In the genomic region with DNA sequence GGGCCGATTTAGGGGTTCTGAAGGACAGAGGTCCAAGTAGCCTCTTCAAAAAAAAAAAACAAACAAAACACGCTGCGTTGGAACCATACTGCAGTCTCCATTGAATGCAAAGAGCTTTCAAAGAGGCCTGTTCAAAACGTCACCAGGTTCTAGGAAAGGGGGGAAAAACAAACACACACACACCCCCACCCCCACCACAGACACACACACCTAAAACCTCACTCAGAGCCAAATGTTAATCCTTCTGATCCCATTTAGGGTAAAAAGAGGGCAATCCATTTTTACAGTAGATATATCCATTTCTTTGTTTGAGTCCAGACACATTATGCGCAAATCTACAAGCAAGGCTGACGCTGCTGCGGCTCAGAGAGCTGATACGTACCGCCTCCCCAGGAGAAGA, we compare ENCODE assay signal across 8 cellular contexts. TPM values are rescaled to one million over a fixed set of nuclear protein-coding genes. Genes with fewer than 3 reads are reported as not detected.
DNase-seq lines count a peak whose midpoint lies in the region; ATAC-seq and TF ChIP-seq lines count a peak whose summit lies in the region.

No MANE protein-coding gene starts in this region.

- no peaks in the 10 kb centered on the region for H3K27me3 Mint-ChIP-seq in activated T-cell treated with anti-CD3 and anti-CD28 coated beads, Interleukin-2, amount 50 U/mL, for 4 hours (ENCODE audit: low read depth)
- H3K27me3 Mint-ChIP-seq in activated B cell treated with CpG ODN at 0.5 μM for 24 hours = no peaks in the 10 kb centered on the region

- no peak for ATAC-seq in activated T-cell treated with anti-CD3 and anti-CD28 coated beads, Interleukin-2, amount 50 U/mL, for 4 hours
- ATAC-seq in activated B cell treated with CpG ODN at 0.5 μM for 24 hours (ENCODE audit: low read depth) = no peak
- ATAC-seq in HG02588 (IDR thresholded peaks at IDR 0.05; ENCODE audit: unreplicated experiment) = no peak

- CTCF ChIA-PET in activated B cell treated with CpG ODN at 0.5 μM for 24 hours (lab: Charles Lee) = interaction anchor here (1.0 kb wide), 1 partner anchor 15 kb away, joined by 3 read pairs; no protein-coding TSS in a partner anchor

- H3K36me3 ChIP-seq in hepatocyte (replicated peaks; ENCODE audit: insufficient read depth, low read depth) (no peaks in the 10 kb centered on the region), tibial artery (no peaks in the 10 kb centered on the region)

- H3K9me3 ChIP-seq in hepatocyte (ENCODE audit: low read depth) (no peaks in the 10 kb centered on the region), tibial artery (no peaks in the 10 kb centered on the region)

- peak overlapping the region; percentile 96 for H3K4me3 Mint-ChIP-seq in activated T-cell treated with anti-CD3 and anti-CD28 coated beads, Interleukin-2, amount 50 U/mL, for 4 hours
- H3K4me3 Mint-ChIP-seq in activated B cell treated with CpG ODN at 0.5 μM for 24 hours = peak overlapping the region; percentile 90

- H3K9me2 ChIP-seq in hepatocyte (replicated peaks; ENCODE audit: insufficient read depth) = no peaks in the 10 kb centered on the region

- H3K27me3 ChIP-seq in hepatocyte = no peaks in the 10 kb centered on the region
- no peaks in the 10 kb centered on the region for H3K27me3 ChIP-seq in tibial artery

- H3K27ac ChIP-seq in hepatocyte = no peak overlapping the region
- peak overlapping the region; percentile 86 to 93 for H3K27ac ChIP-seq in tibial artery

- TF ChIP-seq CTCF in activated B cell treated with CpG ODN at 0.5 μM for 24 hours (IDR thresholded peaks at IDR 0.05) (no peak), hepatocyte (IDR thresholded peaks at IDR 0.05; ENCODE audit: poor library complexity) (no peak), tibial artery (IDR thresholded peaks at IDR 0.05) (no peak)

- H4K20me1 ChIP-seq in hepatocyte (ENCODE audit: insufficient read depth, poor library complexity, severe bottlenecking) = peaks cover 4% of the 10 kb centered on the region

- peak overlapping the region; percentile 46 for H3K4me3 ChIP-seq in hepatocyte
- peak overlapping the region; percentile 86 to 88 for H3K4me3 ChIP-seq in tibial artery

- H3K4me1 Mint-ChIP-seq in activated T-cell treated with anti-CD3 and anti-CD28 coated beads, Interleukin-2, amount 50 U/mL, for 4 hours (ENCODE audit: low read depth) = peaks cover 26% of the 10 kb centered on the region
- peaks cover 40% of the 10 kb centered on the region for H3K4me1 Mint-ChIP-seq in activated B cell treated with CpG ODN at 0.5 μM for 24 hours

- no peak overlapping the region for H2AFZ ChIP-seq in hepatocyte

- peaks cover 4% of the 10 kb centered on the region for H3K36me3 Mint-ChIP-seq in activated T-cell treated with anti-CD3 and anti-CD28 coated beads, Interleukin-2, amount 50 U/mL, for 4 hours (ENCODE audit: insufficient read depth)
- H3K36me3 Mint-ChIP-seq in activated B cell treated with CpG ODN at 0.5 μM for 24 hours (ENCODE audit: low read depth) = peaks cover 17% of the 10 kb centered on the region

- H3K4me1 ChIP-seq in hepatocyte (ENCODE audit: insufficient read depth) (no peaks in the 10 kb centered on the region), tibial artery (peaks cover 0 to 9% (median 1%) of the 10 kb centered on the region in 4 donors)

- DNase-seq in activated T-cell treated with anti-CD3 and anti-CD28 coated beads, Interleukin-2, amount 50 U/mL, for 4 hours = no peak
- DNase-seq in activated T-cell treated with anti-CD3 and anti-CD28 coated beads, Interleukin-2, amount 50 U/mL, for 1 hour = no peak
- DNase-seq in activated B cell treated with CpG ODN at 0.5 μM for 24 hours = no peak
- DNase-seq in hepatocyte (ENCODE audit: low spot score) = no peak
- no peak for DNase-seq in tibial artery
- no peak for DNase-seq in amniotic stem cell (lab: John Stamatoyannopoulos, UW)
- DNase-seq in stimulated activated naive CD4-positive, alpha-beta T cell treated with Interleukin-2 at 50 U/mL for 16 hours (lab: John Stamatoyannopoulos, UW) = no peak

- H3K9me3 Mint-ChIP-seq in activated T-cell treated with anti-CD3 and anti-CD28 coated beads, Interleukin-2, amount 50 U/mL, for 4 hours = no peaks in the 10 kb centered on the region
- H3K9me3 Mint-ChIP-seq in activated B cell treated with CpG ODN at 0.5 μM for 24 hours = no peaks in the 10 kb centered on the region

- peaks cover 45% of the 10 kb centered on the region for H3K79me2 ChIP-seq in hepatocyte

- WGBS in hepatocyte (ENCODE audit: low lambda C conversion rate, missing lambda C conversion rate) = 45% methylated on average over 9 of the region's 9 CpGs

- intact Hi-C loops in activated B cell treated with CpG ODN at 0.5 μM for 24 hours (cut with micrococcal nuclease) (loop anchor here (5.0 kb wide), 2 partner anchors 43 to 268 kb away; a partner anchor contains a TSS), tibial artery (cut with DNase I; ENCODE audit: low total_unique reads) (no loop called here)

- peak overlapping the region; percentile 86 for H3K27ac Mint-ChIP-seq in activated B cell treated with CpG ODN at 0.5 μM for 24 hours

- POLR2A ChIA-PET in activated B cell treated with CpG ODN at 0.5 μM for 24 hours (lab: Charles Lee) = interaction anchor here (0.7 to 4.3 kb wide), 10 partner anchors 13 to 278 kb away, joined by 3 to 48 read pairs (median 8); a partner anchor contains a TSS

- H3K4me2 ChIP-seq in hepatocyte = peak overlapping the region; percentile 83

RNA-seq across cellular contexts. Expression of a gene that starts 1.4 kb away (rescaled TPM):
- total RNA-seq in activated T-cell treated with anti-CD3 and anti-CD28 coated beads, Interleukin-2, amount 50 U/mL, for 4 hours = 10 to 100 TPM; 27.4 to 30.0 (median 28.9) TPM
- 21.5 and 22.6 TPM in 2 replicates for total RNA-seq in activated B cell treated with CpG ODN at 0.5 μM for 24 hours
- total RNA-seq in hepatocyte = 5.8 and 9.0 TPM in 2 replicates
- polyA plus RNA-seq in hepatocyte = 2.4 and 3.0 TPM in 2 replicates

RNA-seq across cellular contexts. Expression of a gene that starts 30.4 kb away (rescaled TPM):
- 10 to 100 TPM; 61.4 to 65.3 (median 64.3) TPM for total RNA-seq in activated T-cell treated with anti-CD3 and anti-CD28 coated beads, Interleukin-2, amount 50 U/mL, for 4 hours
- total RNA-seq in activated B cell treated with CpG ODN at 0.5 μM for 24 hours (65.9 and 73.5 TPM in 2 replicates), hepatocyte (48.9 and 54.5 TPM in 2 replicates)
- 64.4 and 72.6 TPM in 2 replicates for polyA plus RNA-seq in hepatocyte

RNA-seq across cellular contexts. Expression of a gene that starts 39.6 kb away (rescaled TPM):
- 10 to 100 TPM; 37.4 to 43.5 (median 38.8) TPM for total RNA-seq in activated T-cell treated with anti-CD3 and anti-CD28 coated beads, Interleukin-2, amount 50 U/mL, for 4 hours
- total RNA-seq in activated B cell treated with CpG ODN at 0.5 μM for 24 hours (27.5 and 32.0 TPM in 2 replicates), hepatocyte (22.8 and 23.8 TPM in 2 replicates)
- 5.5 and 11.1 TPM in 2 replicates for polyA plus RNA-seq in hepatocyte
